12 cellular contexts compared by ENCODE assay signal in genomic region chr2:100470898-100471514, GRCh38.
DNase-seq lines count a peak whose midpoint lies in the region; ATAC-seq lines count a peak whose summit lies in the region.
"Had no signal": no experiment of that assay in that cellular context is flagged by ENCODE, and none has a peak within 500 bp of the region (broad histone marks: within the 10 kb centered on the region; RNA-seq: fewer than 3 reads in every experiment).

No MANE protein-coding gene starts in this region.

- H3K4me1 ChIP-seq in HAP-1 = no peaks in the 10 kb centered on the region
- H3K4me1 ChIP-seq: body of pancreas, heart right ventricle, uterus had no signal

- no peaks in the 10 kb centered on the region for H3K36me3 ChIP-seq in HAP-1 (replicated peaks)
- H3K36me3 ChIP-seq: heart right ventricle, uterus had no signal

- ATAC-seq in GM18511 (IDR thresholded peaks at IDR 0.05; ENCODE audit: unreplicated experiment) = no peak
- no peak for ATAC-seq in GM19023 (IDR thresholded peaks at IDR 0.05; ENCODE audit: unreplicated experiment)
- no peak for ATAC-seq in GM18520 (IDR thresholded peaks at IDR 0.05; ENCODE audit: unreplicated experiment)
- ATAC-seq in GM21526 (IDR thresholded peaks at IDR 0.05; ENCODE audit: low FRiP score, unreplicated experiment) = no peak
- ATAC-seq: body of pancreas, heart right ventricle had no signal

- no peaks in the 10 kb centered on the region for H3K9me3 ChIP-seq in HAP-1
- H3K9me3 ChIP-seq: body of pancreas, heart right ventricle, uterus had no signal

- H3K27me3 ChIP-seq in HAP-1 (ENCODE audit: low read depth) = no peaks in the 10 kb centered on the region
- H3K27me3 ChIP-seq: body of pancreas, uterus had no signal

- DNase-seq in CD1c-positive myeloid dendritic cell (ENCODE audit: extremely low spot score) (peak; percentile 2), HAP-1 (ENCODE audit: low spot score in 2 of 2) (peak; percentile 15 to 76), astrocyte of the hippocampus (ENCODE audit: low read depth, low spot score) (peak; percentile 62), left kidney (ENCODE audit: low read depth, low spot score) (peak; percentile 93)
- DNase-seq: DMS53, uterus had no signal

- H3K4me3 ChIP-seq in HAP-1 = no peak overlapping the region
- H3K4me3 ChIP-seq: body of pancreas, heart right ventricle, uterus had no signal

- in situ Hi-C loops in HAP-1 (cut with MboI; ENCODE audit: low sequenced_read_pairs) = no loop called here

Comparison
In these comparisons a context has a peak if more than half of its experiments do, and no peak if none do; other contexts are left out.
1. DNase-seq: peak in every context shown above with its lines; median percentile 93 in left kidney; 62 in astrocyte of the hippocampus; 46 in HAP-1; 2 in CD1c-positive myeloid dendritic cell.